ENCODE assay signal across 15 cellular contexts in the genomic region with DNA sequence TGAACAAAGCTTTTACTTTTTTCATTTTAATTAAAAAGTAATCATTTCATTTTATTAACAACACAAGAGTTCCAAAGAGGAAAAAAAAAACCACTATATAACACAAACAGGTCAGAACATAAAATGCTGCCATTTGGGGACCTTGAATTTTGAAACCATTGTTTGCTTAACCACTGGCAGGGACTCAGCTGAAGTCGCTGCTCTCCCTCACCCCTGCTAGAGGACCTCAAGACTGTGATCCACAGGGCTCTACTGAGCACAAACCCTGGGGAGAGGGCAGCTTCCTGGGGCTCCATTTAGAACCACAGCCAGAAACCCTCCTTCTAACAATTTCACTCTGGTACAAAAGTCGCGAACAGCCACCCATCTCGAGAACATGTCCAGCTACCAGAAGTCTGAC. TPM values are rescaled to one million over a fixed set of nuclear protein-coding genes. Genes with fewer than 3 reads are reported as not detected.
DNase-seq lines count a peak whose midpoint lies in the region; ATAC-seq, FAIRE-seq and TF ChIP-seq lines count a peak whose summit lies in the region.
"Had no signal": no experiment of that assay in that cellular context is flagged by ENCODE, and none has a peak within 500 bp of the region (broad histone marks: within the 10 kb centered on the region; RNA-seq: fewer than 3 reads in every experiment).

No MANE protein-coding gene starts in this region.

- intact Hi-C loops in activated CD8-positive, alpha-beta T cell treated with anti-CD3 and anti-CD28 coated beads for 36 hours (cut with micrococcal nuclease), result loop anchor here (5.0 kb wide), 1 partner anchor 39 kb away; no protein-coding TSS in a partner anchor
- intact Hi-C loops in HepG2 (cut with micrococcal nuclease; ENCODE audit: unreplicated experiment), result no loop called here

- no peaks in the 10 kb centered on the region; the same call in 1 of the 2 replicates for H4K20me1 ChIP-seq in HepG2 (ENCODE audit: insufficient read depth, low read length)

- no peak overlapping the region for H3K4me3 ChIP-seq in HepG2 (replicated peaks in 1 of 3; ENCODE audit: insufficient read depth in 1 of 3, low read depth in 2 of 3, low read length in 3 of 3)
- H3K4me3 ChIP-seq: esophagus muscularis mucosa had no signal

- POLR2A ChIA-PET in activated naive CD8-positive, alpha-beta T cell treated with anti-CD3 and anti-CD28 coated beads, Interleukin-2, amount 10 ng/mL, durations not matched to agents 7 days and 5 days (lab: Charles Lee), result no interaction called here
- POLR2A ChIA-PET in activated CD8-positive, alpha-beta T cell treated with anti-CD3 and anti-CD28 coated beads for 36 hours (lab: Charles Lee), result interaction anchor here (1.8 to 2.0 kb wide), 2 partner anchors 13 to 25 kb away, joined by 5 read pairs; no protein-coding TSS in a partner anchor
- POLR2A ChIA-PET in HepG2 (lab: Yijun Ruan, JAX), result interaction anchor here (1.3 kb wide), 1 partner anchor 28 kb away, joined by 3 read pairs; no protein-coding TSS in a partner anchor

- no peak for FAIRE-seq in HepG2 (lab: Jason Lieb, UNC)

- no peak for TF ChIP-seq CTCF in activated CD8-positive, alpha-beta T cell treated with anti-CD3 and anti-CD28 coated beads for 36 hours (IDR thresholded peaks at IDR 0.05)
- no peak for TF ChIP-seq CTCF in HepG2 (CRISPR knock-in tag; IDR thresholded peaks at IDR 0.05)
- no peak for TF ChIP-seq CTCF in GM13976 (IDR thresholded peaks at IDR 0.05; ENCODE audit: borderline replicate concordance, control extremely low read depth, extremely low read depth, insufficient read depth, missing control alignments)

- CTCF ChIA-PET in activated CD8-positive, alpha-beta T cell treated with anti-CD3 and anti-CD28 coated beads for 36 hours (lab: Charles Lee), result interaction anchor here (1.4 to 2.3 kb wide), 2 partner anchors 48 to 351 kb away, joined by 3 to 8 read pairs; no protein-coding TSS in a partner anchor
- CTCF ChIA-PET in HepG2 (lab: Yijun Ruan, JAX; ENCODE audit: low intra/inter-chr PET ratio, low total read pairs), result no interaction called here

- 81% methylated on average over 4 of the region's 4 CpGs for WGBS in HepG2 (ENCODE audit: low lambda C conversion rate)

- H3K4me1 Mint-ChIP-seq in activated naive CD8-positive, alpha-beta T cell treated with anti-CD3 and anti-CD28 coated beads, Interleukin-2, amount 10 ng/mL, durations not matched to agents 7 days and 5 days, result peaks cover 30% of the 10 kb centered on the region
- H3K4me1 Mint-ChIP-seq in activated naive CD8-positive, alpha-beta T cell treated with anti-CD3 and anti-CD28 coated beads, Interleukin-2, amount 50 U/mL, for 24 hours, result peaks cover 64% of the 10 kb centered on the region
- peaks cover 62% of the 10 kb centered on the region for H3K4me1 Mint-ChIP-seq in activated CD8-positive, alpha-beta T cell treated with anti-CD3 and anti-CD28 coated beads for 36 hours (ENCODE audit: low read depth)
- peaks cover 73% of the 10 kb centered on the region for H3K4me1 Mint-ChIP-seq in stimulated activated naive CD8-positive, alpha-beta T cell treated with anti-CD3 and anti-CD28 coated beads, Interleukin-15, amount 100 ng/mL, for 72 hours

- peaks cover 54% of the 10 kb centered on the region for H3K36me3 Mint-ChIP-seq in activated naive CD8-positive, alpha-beta T cell treated with anti-CD3 and anti-CD28 coated beads, Interleukin-2, amount 10 ng/mL, durations not matched to agents 7 days and 5 days
- peaks cover 58% of the 10 kb centered on the region for H3K36me3 Mint-ChIP-seq in activated naive CD8-positive, alpha-beta T cell treated with anti-CD3 and anti-CD28 coated beads, Interleukin-2, amount 50 U/mL, for 24 hours (ENCODE audit: low read depth)
- peaks cover 60% of the 10 kb centered on the region for H3K36me3 Mint-ChIP-seq in activated CD8-positive, alpha-beta T cell treated with anti-CD3 and anti-CD28 coated beads for 36 hours (ENCODE audit: low read depth)

- no peak overlapping the region for H3K4me2 ChIP-seq in HepG2 (ENCODE audit: low read depth, low read length)

- no peaks in the 10 kb centered on the region; a peak in 1 of 5 replicates for H3K27me3 ChIP-seq in HepG2 (ENCODE audit: control insufficient read depth in 1 of 2, insufficient read depth in 2 of 2, low read length in 2 of 2)

- no peaks in the 10 kb centered on the region for H3K79me2 ChIP-seq in HepG2 (ENCODE audit: insufficient read depth, low read length)

- peaks cover 43 to 57% of the 10 kb centered on the region in 2 experiments for H3K36me3 ChIP-seq in HepG2 (replicated peaks in 1 of 2; ENCODE audit: control insufficient read depth in 1 of 2, insufficient read depth in 2 of 2, low read length in 2 of 2)

- BruUV-seq in HepG2 (replicated peaks; lab: Mats Ljungman, UMichigan), result no TSS peak

- H3K27ac ChIP-seq in HepG2 (ENCODE audit: extremely low read length, insufficient read depth, low read length), result no peak overlapping the region
- H3K27ac ChIP-seq: esophagus muscularis mucosa had no signal

- no peak overlapping the region for H2AFZ ChIP-seq in HepG2 (ENCODE audit: low read length)

- peaks cover 18% of the 10 kb centered on the region for H3K27me3 Mint-ChIP-seq in activated naive CD8-positive, alpha-beta T cell treated with anti-CD3 and anti-CD28 coated beads, Interleukin-2, amount 10 ng/mL, durations not matched to agents 7 days and 5 days
- peaks cover 23% of the 10 kb centered on the region for H3K27me3 Mint-ChIP-seq in activated naive CD8-positive, alpha-beta T cell treated with anti-CD3 and anti-CD28 coated beads, Interleukin-2, amount 50 U/mL, for 24 hours
- peaks cover 24% of the 10 kb centered on the region for H3K27me3 Mint-ChIP-seq in activated CD8-positive, alpha-beta T cell treated with anti-CD3 and anti-CD28 coated beads for 36 hours
- peaks cover 34% of the 10 kb centered on the region for H3K27me3 Mint-ChIP-seq in stimulated activated naive CD8-positive, alpha-beta T cell treated with anti-CD3 and anti-CD28 coated beads, Interleukin-15, amount 100 ng/mL, for 72 hours

- no peak for TF ChIP-seq POLR2A in HepG2 (IDR thresholded peaks at IDR 0.05; ENCODE audit: insufficient read depth in 1 of 2, low read depth in 2 of 2, low read length in 2 of 2)

- TF ChIP-seq EP300 in HepG2 (IDR thresholded peaks at IDR 0.05; ENCODE audit: low read depth in 2 of 2, low read length in 2 of 2), result no peak
- TF ChIP-seq EP300 in HepG2 (CRISPR knock-in tag; IDR thresholded peaks at IDR 0.05; ENCODE audit: borderline replicate concordance), result no peak

- in situ Hi-C loops in HepG2 (cut with HindIII; ENCODE audit: extremely low pct_ligation_motif_present, low pct_unique_long_range_greater_than_20kb) (no loop called here), GM13976 (cut with MboI; ENCODE audit: low sequenced_read_pairs, unreplicated experiment) (no loop called here)

- H3K9me3 Mint-ChIP-seq in activated naive CD8-positive, alpha-beta T cell treated with anti-CD3 and anti-CD28 coated beads, Interleukin-2, amount 10 ng/mL, durations not matched to agents 7 days and 5 days, result no peaks in the 10 kb centered on the region
- H3K9me3 Mint-ChIP-seq in activated naive CD8-positive, alpha-beta T cell treated with anti-CD3 and anti-CD28 coated beads, Interleukin-2, amount 50 U/mL, for 24 hours, result no peaks in the 10 kb centered on the region
- no peaks in the 10 kb centered on the region for H3K9me3 Mint-ChIP-seq in activated CD8-positive, alpha-beta T cell treated with anti-CD3 and anti-CD28 coated beads for 36 hours
- no peaks in the 10 kb centered on the region for H3K9me3 Mint-ChIP-seq in stimulated activated naive CD8-positive, alpha-beta T cell treated with anti-CD3 and anti-CD28 coated beads, Interleukin-15, amount 100 ng/mL, for 72 hours
- H3K9me3 Mint-ChIP-seq: brain, type B pancreatic cell, WTC11 had no signal

- no peak for TF ChIP-seq RAD21 in HepG2 (CRISPR knock-in tag; IDR thresholded peaks at IDR 0.05)

- peaks cover 15% of the 10 kb centered on the region for H3K4me1 ChIP-seq in HepG2 (ENCODE audit: insufficient read depth, low read length)

- H3K27ac Mint-ChIP-seq in activated naive CD8-positive, alpha-beta T cell treated with anti-CD3 and anti-CD28 coated beads, Interleukin-2, amount 10 ng/mL, durations not matched to agents 7 days and 5 days, result peak overlapping the region; percentile 30
- H3K27ac Mint-ChIP-seq in activated naive CD8-positive, alpha-beta T cell treated with anti-CD3 and anti-CD28 coated beads, Interleukin-2, amount 50 U/mL, for 24 hours, result no peak overlapping the region
- H3K27ac Mint-ChIP-seq in activated CD8-positive, alpha-beta T cell treated with anti-CD3 and anti-CD28 coated beads for 36 hours, result peak overlapping the region; percentile 36
- H3K27ac Mint-ChIP-seq in stimulated activated naive CD8-positive, alpha-beta T cell treated with anti-CD3 and anti-CD28 coated beads, Interleukin-15, amount 100 ng/mL, for 72 hours, result peak overlapping the region in 1 of 2 donors; percentile 16
- H3K27ac Mint-ChIP-seq: type B pancreatic cell, WTC11 had no signal

- H3K4me3 Mint-ChIP-seq in activated naive CD8-positive, alpha-beta T cell treated with anti-CD3 and anti-CD28 coated beads, Interleukin-2, amount 10 ng/mL, durations not matched to agents 7 days and 5 days, result peak overlapping the region; percentile 21
- H3K4me3 Mint-ChIP-seq in activated naive CD8-positive, alpha-beta T cell treated with anti-CD3 and anti-CD28 coated beads, Interleukin-2, amount 50 U/mL, for 24 hours, result no peak overlapping the region
- H3K4me3 Mint-ChIP-seq in activated CD8-positive, alpha-beta T cell treated with anti-CD3 and anti-CD28 coated beads for 36 hours, result no peak overlapping the region
- no peak overlapping the region for H3K4me3 Mint-ChIP-seq in stimulated activated naive CD8-positive, alpha-beta T cell treated with anti-CD3 and anti-CD28 coated beads, Interleukin-15, amount 100 ng/mL, for 72 hours
- H3K4me3 Mint-ChIP-seq: brain, type B pancreatic cell, WTC11 had no signal

- no peak for DNase-seq in activated naive CD8-positive, alpha-beta T cell treated with anti-CD3 and anti-CD28 coated beads, Interleukin-2, amount 10 ng/mL, durations not matched to agents 7 days and 5 days
- no peak for DNase-seq in activated naive CD8-positive, alpha-beta T cell treated with anti-CD3 and anti-CD28 coated beads, Interleukin-2, amount 50 U/mL, for 24 hours
- DNase-seq in activated CD8-positive, alpha-beta T cell treated with anti-CD3 and anti-CD28 coated beads for 36 hours, result no peak
- no peak for DNase-seq in HepG2 (ENCODE audit: low spot score)
- DNase-seq in GM13976 (ENCODE audit: low spot score), result no peak
- DNase-seq in LoVo (ENCODE audit: low spot score), result no peak
- no peak for DNase-seq in NCI-H128 (lab: John Stamatoyannopoulos, UW; ENCODE audit: unreplicated experiment)
- no peak for DNase-seq in stimulated activated naive CD8-positive, alpha-beta T cell treated with anti-CD3 and anti-CD28 coated beads, Interleukin-15, amount 100 ng/mL, for 72 hours
- DNase-seq: activated naive CD4-positive, alpha-beta T cell treated with anti-CD3 and anti-CD28 coated beads, Interleukin-2, amount 50 U/mL, for 16 hours; naive thymus-derived CD4-positive, alpha-beta T cell; posterior cingulate gyrus had no signal

- H3K9ac ChIP-seq in HepG2 (ENCODE audit: insufficient read depth, low read depth, low read length), result no peak overlapping the region

- no peak for ATAC-seq in activated naive CD8-positive, alpha-beta T cell treated with anti-CD3 and anti-CD28 coated beads, Interleukin-2, amount 10 ng/mL, durations not matched to agents 7 days and 5 days (ENCODE audit: low read depth)
- ATAC-seq in activated naive CD8-positive, alpha-beta T cell treated with anti-CD3 and anti-CD28 coated beads, Interleukin-2, amount 50 U/mL, for 24 hours, result no peak
- ATAC-seq in activated CD8-positive, alpha-beta T cell treated with anti-CD3 and anti-CD28 coated beads for 36 hours, result no peak
- no peak for ATAC-seq in HepG2
- no peak for ATAC-seq in stimulated activated naive CD8-positive, alpha-beta T cell treated with anti-CD3 and anti-CD28 coated beads, Interleukin-15, amount 100 ng/mL, for 72 hours
- ATAC-seq: naive thymus-derived CD4-positive, alpha-beta T cell; WTC11 had no signal

- H3K9me3 ChIP-seq in HepG2 (ENCODE audit: low read length), result no peaks in the 10 kb centered on the region
- H3K9me3 ChIP-seq: esophagus muscularis mucosa had no signal

RNA-seq across cellular contexts. Expression of a gene that starts 28.8 kb away (rescaled TPM):
- total RNA-seq in activated naive CD8-positive, alpha-beta T cell treated with anti-CD3 and anti-CD28 coated beads, Interleukin-2, amount 10 ng/mL, durations not matched to agents 7 days and 5 days, result 10 to 100 TPM; 27.8 to 32.8 TPM
- total RNA-seq in activated CD8-positive, alpha-beta T cell treated with anti-CD3 and anti-CD28 coated beads for 36 hours, result 10 to 100 TPM; 13.1 to 16.8 TPM
- 28.4 and 37.7 TPM in 2 replicates for total RNA-seq in HepG2 (2016; rRNA removed; fragmentation: Illumina TruSeq; extraction: Trizol)
- total RNA-seq in HepG2 (2016; cell fraction: cytosol; rRNA removed; fragmentation: Illumina TruSeq; extraction: Trizol; ENCODE audit: low read depth), result 5.3 and 5.8 TPM in 2 replicates
- total RNA-seq in HepG2 (2016; cell fraction: insoluble cytoplasmic fraction; rRNA removed; fragmentation: Illumina TruSeq; extraction: Trizol), result 27.1 and 29.5 TPM in 2 replicates
- 12.8 and 13.5 TPM in 2 replicates for total RNA-seq in HepG2 (2016; cell fraction: membrane; rRNA removed; fragmentation: Illumina TruSeq; extraction: Trizol)
- 18.5 and 23.8 TPM in 2 replicates for total RNA-seq in HepG2 (2016; cell fraction: nucleus; rRNA removed; fragmentation: Illumina TruSeq; extraction: Trizol)
- polyA plus RNA-seq in HepG2 (2011; rRNA removed), result 16.5 and 17.5 TPM in 2 replicates
- 11.8 and 14.3 TPM in 2 replicates for polyA plus RNA-seq in HepG2 (2011; cell fraction: cytosol; rRNA removed)
- polyA plus RNA-seq in HepG2 (2011; cell fraction: nucleus; rRNA removed), result 22.9 and 23.8 TPM in 2 replicates
- 17.3 and 18.5 TPM in 2 replicates for polyA plus RNA-seq in HepG2 (2012)
- 3.4 and 3.9 TPM in 2 replicates for polyA plus RNA-seq in HepG2 (2016; cell fraction: cytosol; fragmentation: Illumina TruSeq; extraction: Trizol; ENCODE audit: low read depth)
- polyA plus RNA-seq in HepG2 (2016; cell fraction: insoluble cytoplasmic fraction; fragmentation: Illumina TruSeq; extraction: Trizol; ENCODE audit: low read depth), result 39.8 and 50.1 TPM in 2 replicates
- 9.4 and 9.8 TPM in 2 replicates for polyA plus RNA-seq in HepG2 (2016; cell fraction: membrane; fragmentation: Illumina TruSeq; extraction: Trizol; ENCODE audit: low read depth)
- polyA plus RNA-seq in HepG2 (2016; cell fraction: nucleus; fragmentation: Illumina TruSeq; extraction: Trizol; ENCODE audit: insufficient read depth, low read depth), result 57.0 and 60.2 TPM in 2 replicates
- 16.8 and 41.9 TPM in 2 replicates for polyA minus RNA-seq in HepG2 (2011; rRNA and poly(A)+ RNA removed; ENCODE audit: low replicate concordance)
- polyA minus RNA-seq in HepG2 (2011; cell fraction: cytosol; rRNA and poly(A)+ RNA removed), result 10.9 and 12.0 TPM in 2 replicates
- polyA minus RNA-seq in HepG2 (2011; cell fraction: nucleus; rRNA and poly(A)+ RNA removed), result 17.4 TPM in 2 replicates

RNA-seq across cellular contexts. Expression of a gene that starts 32.0 kb away (rescaled TPM):
- 1 to 10 TPM; 1.6 to 1.9 TPM for total RNA-seq in activated naive CD8-positive, alpha-beta T cell treated with anti-CD3 and anti-CD28 coated beads, Interleukin-2, amount 10 ng/mL, durations not matched to agents 7 days and 5 days
- total RNA-seq in activated CD8-positive, alpha-beta T cell treated with anti-CD3 and anti-CD28 coated beads for 36 hours, result under 1 TPM in 1 of 2 experiments, not detected in 1; 0.43 TPM
- 5.3 and 5.4 TPM in 2 replicates for total RNA-seq in HepG2 (2016; rRNA removed; fragmentation: Illumina TruSeq; extraction: Trizol)
- 2.8 and 4.0 TPM in 2 replicates for total RNA-seq in HepG2 (2016; cell fraction: cytosol; rRNA removed; fragmentation: Illumina TruSeq; extraction: Trizol; ENCODE audit: low read depth)
- 4.2 and 4.4 TPM in 2 replicates for total RNA-seq in HepG2 (2016; cell fraction: insoluble cytoplasmic fraction; rRNA removed; fragmentation: Illumina TruSeq; extraction: Trizol)
- 3.5 and 4.1 TPM in 2 replicates for total RNA-seq in HepG2 (2016; cell fraction: membrane; rRNA removed; fragmentation: Illumina TruSeq; extraction: Trizol)
- total RNA-seq in HepG2 (2016; cell fraction: nucleus; rRNA removed; fragmentation: Illumina TruSeq; extraction: Trizol), result 3.0 and 3.9 TPM in 2 replicates
- 4.3 and 5.6 TPM in 2 replicates for polyA plus RNA-seq in HepG2 (2011; rRNA removed)
- 4.5 and 6.3 TPM in 2 replicates for polyA plus RNA-seq in HepG2 (2011; cell fraction: cytosol; rRNA removed)
- 6.0 and 6.2 TPM in 2 replicates for polyA plus RNA-seq in HepG2 (2011; cell fraction: nucleus; rRNA removed)
- 12.9 and 15.9 TPM in 2 replicates for polyA plus RNA-seq in HepG2 (2012)
- polyA plus RNA-seq in HepG2 (2016; cell fraction: cytosol; fragmentation: Illumina TruSeq; extraction: Trizol; ENCODE audit: low read depth), result 27.8 and 30.6 TPM in 2 replicates
- 18.0 and 19.7 TPM in 2 replicates for polyA plus RNA-seq in HepG2 (2016; cell fraction: insoluble cytoplasmic fraction; fragmentation: Illumina TruSeq; extraction: Trizol; ENCODE audit: low read depth)
- polyA plus RNA-seq in HepG2 (2016; cell fraction: membrane; fragmentation: Illumina TruSeq; extraction: Trizol; ENCODE audit: low read depth), result 33.5 and 42.8 TPM in 2 replicates
- 14.1 and 18.5 TPM in 2 replicates for polyA plus RNA-seq in HepG2 (2016; cell fraction: nucleus; fragmentation: Illumina TruSeq; extraction: Trizol; ENCODE audit: insufficient read depth, low read depth)
- 2.3 and 2.5 TPM in 2 replicates for polyA minus RNA-seq in HepG2 (2011; rRNA and poly(A)+ RNA removed; ENCODE audit: low replicate concordance)
- 1.7 and 1.8 TPM in 2 replicates for polyA minus RNA-seq in HepG2 (2011; cell fraction: cytosol; rRNA and poly(A)+ RNA removed)
- polyA minus RNA-seq in HepG2 (2011; cell fraction: nucleus; rRNA and poly(A)+ RNA removed), result 3.5 and 3.7 TPM in 2 replicates
- total RNA-seq: naive thymus-derived CD4-positive, alpha-beta T cell had no signal
- polyA plus RNA-seq: naive thymus-derived CD4-positive, alpha-beta T cell had no signal

RNA-seq across cellular contexts. Expression of a gene that starts 52.3 kb away (rescaled TPM):
- 10 to 100 TPM; 18.4 to 21.8 TPM for total RNA-seq in activated naive CD8-positive, alpha-beta T cell treated with anti-CD3 and anti-CD28 coated beads, Interleukin-2, amount 10 ng/mL, durations not matched to agents 7 days and 5 days
- under 1 TPM in 1 of 2 experiments, not detected in 1; 0.11 TPM for total RNA-seq in activated CD8-positive, alpha-beta T cell treated with anti-CD3 and anti-CD28 coated beads for 36 hours
- not detected in 2 replicates for total RNA-seq in HepG2 (2016; rRNA removed; fragmentation: Illumina TruSeq; extraction: Trizol)
- total RNA-seq in HepG2 (2016; cell fraction: cytosol; rRNA removed; fragmentation: Illumina TruSeq; extraction: Trizol; ENCODE audit: low read depth), result not detected in 2 replicates
- 0.06 TPM in 1 of 2 replicates, not detected in the other for total RNA-seq in HepG2 (2016; cell fraction: insoluble cytoplasmic fraction; rRNA removed; fragmentation: Illumina TruSeq; extraction: Trizol)
- total RNA-seq in HepG2 (2016; cell fraction: membrane; rRNA removed; fragmentation: Illumina TruSeq; extraction: Trizol), result not detected in 2 replicates
- total RNA-seq in HepG2 (2016; cell fraction: nucleus; rRNA removed; fragmentation: Illumina TruSeq; extraction: Trizol), result not detected in 2 replicates
- 0.03 TPM in 1 of 2 replicates, not detected in the other for polyA plus RNA-seq in HepG2 (2011; rRNA removed)
- polyA plus RNA-seq in HepG2 (2011; cell fraction: cytosol; rRNA removed), result 0.04 TPM in 1 of 2 replicates, not detected in the other
- not detected in 2 replicates for polyA plus RNA-seq in HepG2 (2011; cell fraction: nucleus; rRNA removed)
- not detected in 2 replicates for polyA plus RNA-seq in HepG2 (2012)
- not detected in 2 replicates for polyA plus RNA-seq in HepG2 (2016; cell fraction: cytosol; fragmentation: Illumina TruSeq; extraction: Trizol; ENCODE audit: low read depth)
- not detected in 2 replicates for polyA plus RNA-seq in HepG2 (2016; cell fraction: insoluble cytoplasmic fraction; fragmentation: Illumina TruSeq; extraction: Trizol; ENCODE audit: low read depth)
- not detected in 2 replicates for polyA plus RNA-seq in HepG2 (2016; cell fraction: membrane; fragmentation: Illumina TruSeq; extraction: Trizol; ENCODE audit: low read depth)
- not detected in 2 replicates for polyA plus RNA-seq in HepG2 (2016; cell fraction: nucleus; fragmentation: Illumina TruSeq; extraction: Trizol; ENCODE audit: insufficient read depth, low read depth)
- not detected in 2 replicates for polyA minus RNA-seq in HepG2 (2011; rRNA and poly(A)+ RNA removed; ENCODE audit: low replicate concordance)
- polyA minus RNA-seq in HepG2 (2011; cell fraction: cytosol; rRNA and poly(A)+ RNA removed), result not detected in 2 replicates
- not detected in 2 replicates for polyA minus RNA-seq in HepG2 (2011; cell fraction: nucleus; rRNA and poly(A)+ RNA removed)
- polyA plus RNA-seq: naive thymus-derived CD4-positive, alpha-beta T cell had no signal

RNA-seq across cellular contexts. Expression of a gene that starts 57.1 kb away (rescaled TPM):
- total RNA-seq in activated naive CD8-positive, alpha-beta T cell treated with anti-CD3 and anti-CD28 coated beads, Interleukin-2, amount 10 ng/mL, durations not matched to agents 7 days and 5 days, result 1 to 10 TPM; 3.0 to 3.1 TPM
- total RNA-seq in activated CD8-positive, alpha-beta T cell treated with anti-CD3 and anti-CD28 coated beads for 36 hours, result 1 to 10 TPM; 3.3 to 3.5 TPM
- 2.2 and 4.6 TPM in 2 replicates for total RNA-seq in HepG2 (2016; rRNA removed; fragmentation: Illumina TruSeq; extraction: Trizol)
- 1.6 and 2.0 TPM in 2 replicates for total RNA-seq in HepG2 (2016; cell fraction: cytosol; rRNA removed; fragmentation: Illumina TruSeq; extraction: Trizol; ENCODE audit: low read depth)
- total RNA-seq in HepG2 (2016; cell fraction: insoluble cytoplasmic fraction; rRNA removed; fragmentation: Illumina TruSeq; extraction: Trizol), result 2.5 and 4.5 TPM in 2 replicates
- total RNA-seq in HepG2 (2016; cell fraction: membrane; rRNA removed; fragmentation: Illumina TruSeq; extraction: Trizol), result 2.7 and 3.4 TPM in 2 replicates
- total RNA-seq in HepG2 (2016; cell fraction: nucleus; rRNA removed; fragmentation: Illumina TruSeq; extraction: Trizol), result 4.5 and 5.3 TPM in 2 replicates
- polyA plus RNA-seq in HepG2 (2011; rRNA removed), result 13.4 TPM in 2 replicates
- polyA plus RNA-seq in HepG2 (2011; cell fraction: cytosol; rRNA removed), result 10.3 and 14.5 TPM in 2 replicates
- 11.5 and 13.3 TPM in 2 replicates for polyA plus RNA-seq in HepG2 (2011; cell fraction: nucleus; rRNA removed)
- polyA plus RNA-seq in HepG2 (2012), result 5.5 and 6.2 TPM in 2 replicates
- 1.8 and 2.2 TPM in 2 replicates for polyA plus RNA-seq in HepG2 (2016; cell fraction: cytosol; fragmentation: Illumina TruSeq; extraction: Trizol; ENCODE audit: low read depth)
- 2.2 and 2.6 TPM in 2 replicates for polyA plus RNA-seq in HepG2 (2016; cell fraction: insoluble cytoplasmic fraction; fragmentation: Illumina TruSeq; extraction: Trizol; ENCODE audit: low read depth)
- 1.6 and 2.6 TPM in 2 replicates for polyA plus RNA-seq in HepG2 (2016; cell fraction: membrane; fragmentation: Illumina TruSeq; extraction: Trizol; ENCODE audit: low read depth)
- 7.9 and 9.2 TPM in 2 replicates for polyA plus RNA-seq in HepG2 (2016; cell fraction: nucleus; fragmentation: Illumina TruSeq; extraction: Trizol; ENCODE audit: insufficient read depth, low read depth)
- 0.70 and 6.5 TPM in 2 replicates for polyA minus RNA-seq in HepG2 (2011; rRNA and poly(A)+ RNA removed; ENCODE audit: low replicate concordance)
- polyA minus RNA-seq in HepG2 (2011; cell fraction: cytosol; rRNA and poly(A)+ RNA removed), result 3.3 and 4.0 TPM in 2 replicates
- polyA minus RNA-seq in HepG2 (2011; cell fraction: nucleus; rRNA and poly(A)+ RNA removed), result 4.8 and 5.8 TPM in 2 replicates

Comparison
In these comparisons a context has a peak if more than half of its experiments do, and no peak if none do; other contexts are left out.
1. RNA of a gene that starts 52.3 kb away (total RNA-seq): 18.4 to 21.8 TPM in activated naive CD8-positive, alpha-beta T cell treated with anti-CD3 and anti-CD28 coated beads, Interleukin-2, amount 10 ng/mL, durations not matched to agents 7 days and 5 days; 0.11 TPM in activated CD8-positive, alpha-beta T cell treated with anti-CD3 and anti-CD28 coated beads for 36 hours and 0.06 TPM in HepG2; every median in the first group is over 10 times any median in the second.